16 cellular contexts compared by ENCODE assay signal in the genomic region with DNA sequence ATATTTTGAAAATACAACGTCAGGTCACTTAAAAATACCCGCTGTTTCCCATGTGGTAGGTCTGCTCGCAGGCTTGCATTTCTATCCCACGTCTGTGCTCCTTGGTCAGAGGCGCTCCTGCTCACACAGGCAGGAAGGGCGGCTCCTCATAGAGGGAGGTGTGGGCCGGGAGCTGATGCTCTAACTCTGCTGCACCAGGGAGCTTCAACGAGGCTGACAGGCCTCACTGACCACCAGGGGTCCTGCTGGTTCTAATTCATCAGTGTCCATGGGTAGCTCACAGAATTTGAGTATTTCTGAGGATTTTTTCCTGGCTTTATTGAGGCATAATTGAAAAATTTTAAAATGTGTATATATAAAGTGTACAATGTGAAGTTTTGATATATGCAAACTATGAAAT.
DNase-seq lines count a peak whose midpoint lies in the region; ATAC-seq, FAIRE-seq and TF ChIP-seq lines count a peak whose summit lies in the region.
"Had no signal": no experiment of that assay in that cellular context is flagged by ENCODE, and none has a peak within 500 bp of the region (broad histone marks: within the 10 kb centered on the region; RNA-seq: fewer than 3 reads in every experiment).

No MANE protein-coding gene starts in this region.

- 71% methylated on average over 8 of the region's 8 CpGs for WGBS in smooth muscle cell (ENCODE audit: low lambda C conversion rate)

- H3K4me1 ChIP-seq in cardiac muscle cell (ENCODE audit: low read depth) (no peaks in the 10 kb centered on the region), Panc1 (ENCODE audit: control insufficient read depth, insufficient read depth, low read length) (no peaks in the 10 kb centered on the region), endothelial cell of umbilical vein (ENCODE audit: control insufficient read depth, extremely low read depth, insufficient read depth, low read length) (no peaks in the 10 kb centered on the region), smooth muscle cell (ENCODE audit: low read depth) (peaks cover 8% of the 10 kb centered on the region)

- no peaks in the 10 kb centered on the region for H4K20me1 ChIP-seq in endothelial cell of umbilical vein (replicated peaks; ENCODE audit: control insufficient read depth, extremely low read depth, insufficient read depth, low read length)
- no peaks in the 10 kb centered on the region for H4K20me1 ChIP-seq in smooth muscle cell (ENCODE audit: low read depth)

- H3K27ac ChIP-seq in cardiac muscle cell (no peak overlapping the region), Panc1 (ENCODE audit: low read length) (no peak overlapping the region), endothelial cell of umbilical vein (ENCODE audit: insufficient read depth, low read depth, low read length) (no peak overlapping the region), smooth muscle cell (ENCODE audit: low read depth) (no peak overlapping the region)
- H3K27ac ChIP-seq: coronary artery had no signal

- H3K4me3 ChIP-seq in cardiac muscle cell: no peak overlapping the region
- H3K4me3 ChIP-seq in Panc1 (ENCODE audit: low read depth in 2 of 2, low read length in 2 of 2): no peak overlapping the region
- no peak overlapping the region for H3K4me3 ChIP-seq in endothelial cell of umbilical vein (replicated peaks in 1 of 3; ENCODE audit: insufficient read depth in 1 of 3, low read depth in 1 of 3, low read length in 3 of 3)
- H3K4me3 ChIP-seq in smooth muscle cell: no peak overlapping the region
- H3K4me3 ChIP-seq: coronary artery had no signal

- no peaks in the 10 kb centered on the region for H3K36me3 Mint-ChIP-seq in activated T-cell treated with anti-CD3 and anti-CD28 coated beads, Interleukin-2, amount 50 U/mL, for 24 hours (ENCODE audit: low read depth)
- H3K36me3 Mint-ChIP-seq in activated CD8-positive, alpha-beta memory T cell treated with anti-CD3 and anti-CD28 coated beads, Interleukin-2, amount 10 ng/mL, durations not matched to agents 7 days and 5 days: no peaks in the 10 kb centered on the region

- no peaks in the 10 kb centered on the region for H3F3A ChIP-seq in smooth muscle cell (ENCODE audit: low read depth)

- H3K4me1 Mint-ChIP-seq in activated T-cell treated with anti-CD3 and anti-CD28 coated beads, Interleukin-2, amount 50 U/mL, for 24 hours (ENCODE audit: low read depth): no peaks in the 10 kb centered on the region
- no peaks in the 10 kb centered on the region for H3K4me1 Mint-ChIP-seq in activated CD8-positive, alpha-beta memory T cell treated with anti-CD3 and anti-CD28 coated beads, Interleukin-2, amount 10 ng/mL, durations not matched to agents 7 days and 5 days

- ATAC-seq in Right ventricle myocardium superior (ENCODE audit: poor library complexity) (no peak), Panc1 (peak; percentile 77)
- no peak for ATAC-seq in activated CD8-positive, alpha-beta memory T cell treated with anti-CD3 and anti-CD28 coated beads, Interleukin-2, amount 10 ng/mL, durations not matched to agents 7 days and 5 days
- ATAC-seq: esophagus mucosa, Right ventricle myocardium inferior had no signal

- no peaks in the 10 kb centered on the region for H3K9me1 ChIP-seq in endothelial cell of umbilical vein (replicated peaks; ENCODE audit: control insufficient read depth, extremely low read depth, insufficient read depth, low read length)

- peak; percentile 35 for TF ChIP-seq CTCF in cardiac muscle cell (IDR thresholded peaks at IDR 0.05; ENCODE audit: low read depth, low read length)
- TF ChIP-seq CTCF in Panc1 (IDR thresholded peaks at IDR 0.05): no peak; the same call in 1 of the 2 replicates
- TF ChIP-seq CTCF in endothelial cell of umbilical vein (IDR thresholded peaks at IDR 0.05; ENCODE audit: extremely low read depth in 1 of 2, insufficient read depth in 1 of 2, low read depth in 1 of 2, low read length in 2 of 2): peak; percentile 38 to 62
- peak; percentile 14 for TF ChIP-seq CTCF in smooth muscle cell (IDR thresholded peaks at IDR 0.05; ENCODE audit: borderline replicate concordance, insufficient read depth, poor library complexity, severe bottlenecking)

- H3K79me2 ChIP-seq in endothelial cell of umbilical vein (ENCODE audit: control insufficient read depth, insufficient read depth, low read length) (no peaks in the 10 kb centered on the region), smooth muscle cell (ENCODE audit: low read depth) (no peaks in the 10 kb centered on the region)

- POLR2A ChIA-PET in Panc1 (lab: Charles Lee) (no interaction called here), endothelial cell of umbilical vein (lab: Charles Lee) (no interaction called here)

- no peak overlapping the region for H3K4me2 ChIP-seq in endothelial cell of umbilical vein (ENCODE audit: insufficient read depth, low read length)
- H3K4me2 ChIP-seq in smooth muscle cell: no peak overlapping the region

- no peaks in the 10 kb centered on the region for H3K9me3 ChIP-seq in cardiac muscle cell (ENCODE audit: low read depth)
- no peaks in the 10 kb centered on the region for H3K9me3 ChIP-seq in Panc1 (ENCODE audit: control insufficient read depth, insufficient read depth, low read depth, low read length)
- H3K9me3 ChIP-seq in endothelial cell of umbilical vein (replicated peaks; ENCODE audit: control insufficient read depth, insufficient read depth, low read length): no peaks in the 10 kb centered on the region
- H3K9me3 ChIP-seq in smooth muscle cell (replicated peaks; ENCODE audit: low read depth): no peaks in the 10 kb centered on the region

- no peak for TF ChIP-seq POLR2A in endothelial cell of umbilical vein (IDR thresholded peaks at IDR 0.05; ENCODE audit: low read depth, low read length)

- H3K27ac Mint-ChIP-seq in activated T-cell treated with anti-CD3 and anti-CD28 coated beads, Interleukin-2, amount 50 U/mL, for 24 hours: no peak overlapping the region
- H3K27ac Mint-ChIP-seq in activated CD8-positive, alpha-beta memory T cell treated with anti-CD3 and anti-CD28 coated beads, Interleukin-2, amount 10 ng/mL, durations not matched to agents 7 days and 5 days: no peak overlapping the region

- peaks cover 17% of the 10 kb centered on the region for H3K27me3 Mint-ChIP-seq in activated T-cell treated with anti-CD3 and anti-CD28 coated beads, Interleukin-2, amount 50 U/mL, for 24 hours
- peaks cover 25% of the 10 kb centered on the region for H3K27me3 Mint-ChIP-seq in activated CD8-positive, alpha-beta memory T cell treated with anti-CD3 and anti-CD28 coated beads, Interleukin-2, amount 10 ng/mL, durations not matched to agents 7 days and 5 days

- BruUV-seq in Panc1 (replicated peaks; lab: Mats Ljungman, UMichigan): no TSS peak
- BruUV-seq in endothelial cell of umbilical vein (replicated peaks; lab: Mats Ljungman, UMichigan): no TSS peak

- H3K9ac ChIP-seq in endothelial cell of umbilical vein (replicated peaks; ENCODE audit: extremely low read depth, insufficient read depth, low read length) (no peak overlapping the region), smooth muscle cell (ENCODE audit: low read depth) (no peak overlapping the region)

- in situ Hi-C loops in Panc1 (cut with HindIII; ENCODE audit: low pct_unique_long_range_greater_than_20kb, low sequenced_read_pairs): no loop called here

- CTCF ChIA-PET in Panc1 (lab: Charles Lee) (interaction anchor here (0.6 to 1.0 kb wide), 2 partner anchors 13 to 50 kb away, joined by 3 read pairs; no protein-coding TSS in a partner anchor), endothelial cell of umbilical vein (lab: Charles Lee) (interaction anchor here (0.6 to 1.6 kb wide), 28 partner anchors 9 to 144 kb away, joined by 3 to 75 read pairs (median 6); no protein-coding TSS in a partner anchor)
- CTCF ChIA-PET in activated CD8-positive, alpha-beta memory T cell treated with anti-CD3 and anti-CD28 coated beads, Interleukin-2, amount 10 ng/mL, durations not matched to agents 7 days and 5 days (lab: Charles Lee): no interaction called here

- H3K27me3 ChIP-seq in cardiac muscle cell (no peaks in the 10 kb centered on the region), Panc1 (ENCODE audit: control insufficient read depth, insufficient read depth, low read length) (no peaks in the 10 kb centered on the region; the same call in 1 of the 2 replicates), endothelial cell of umbilical vein (ENCODE audit: control insufficient read depth in 2 of 2, insufficient read depth in 2 of 2, low read length in 2 of 2) (peaks cover 7 to 8% of the 10 kb centered on the region in 2 experiments), smooth muscle cell (ENCODE audit: low read depth) (no peaks in the 10 kb centered on the region)

- H3K36me3 ChIP-seq in cardiac muscle cell (no peaks in the 10 kb centered on the region), Panc1 (ENCODE audit: control insufficient read depth, insufficient read depth, low read length) (no peaks in the 10 kb centered on the region), endothelial cell of umbilical vein (ENCODE audit: control insufficient read depth in 2 of 2, extremely low read depth in 1 of 2, insufficient read depth in 2 of 2, low read length in 2 of 2) (no peaks in the 10 kb centered on the region), smooth muscle cell (ENCODE audit: low read depth) (no peaks in the 10 kb centered on the region)

- peak in 1 of 2 donors; percentile 27 for DNase-seq in cardiac muscle cell (ENCODE audit: low read depth in 1 of 2, low spot score in 1 of 2)
- no peak for DNase-seq in Right ventricle myocardium superior
- DNase-seq in Panc1 (ENCODE audit: low read depth, low spot score): no peak
- DNase-seq in endothelial cell of umbilical vein (ENCODE audit: low read depth, low spot score): peak; percentile 40
- no peak for DNase-seq in smooth muscle cell (lab: John Stamatoyannopoulos, UW; ENCODE audit: unreplicated experiment)
- DNase-seq in pons (ENCODE audit: low spot score): no peak
- DNase-seq in activated T-cell treated with anti-CD3 and anti-CD28 coated beads, Interleukin-2, amount 50 U/mL, for 24 hours: no peak
- DNase-seq in activated CD8-positive, alpha-beta memory T cell treated with anti-CD3 and anti-CD28 coated beads, Interleukin-2, amount 10 ng/mL, durations not matched to agents 7 days and 5 days: no peak
- DNase-seq: MV-4-11; NCI-H2171 treated with DMSO at 0.1 percent for 48 hours; NK-92 treated with Interleukin-12 subunit alpha and Interleukin-12 subunit beta, amount 100 ng/mL, for 24 hours had no signal

- FAIRE-seq in endothelial cell of umbilical vein (lab: Jason Lieb, UNC): no peak
- FAIRE-seq: A204.1, D721Med had no signal

- no peak overlapping the region for H2AFZ ChIP-seq in endothelial cell of umbilical vein (ENCODE audit: low read depth, low read length)
- H2AFZ ChIP-seq in smooth muscle cell (ENCODE audit: low read depth): no peak overlapping the region

- H3K4me3 Mint-ChIP-seq in activated T-cell treated with anti-CD3 and anti-CD28 coated beads, Interleukin-2, amount 50 U/mL, for 24 hours: no peak overlapping the region
- no peak overlapping the region for H3K4me3 Mint-ChIP-seq in activated CD8-positive, alpha-beta memory T cell treated with anti-CD3 and anti-CD28 coated beads, Interleukin-2, amount 10 ng/mL, durations not matched to agents 7 days and 5 days

- intact Hi-C loops in Right ventricle myocardium superior (cut with DNase I) (no loop called here), Panc1 (cut with micrococcal nuclease; ENCODE audit: unreplicated experiment) (no loop called here), endothelial cell of umbilical vein (cut with micrococcal nuclease) (loop anchor here (1.0 kb wide), 1 partner anchor 52 kb away; no protein-coding TSS in a partner anchor)

- no peaks in the 10 kb centered on the region for H3K9me3 Mint-ChIP-seq in activated T-cell treated with anti-CD3 and anti-CD28 coated beads, Interleukin-2, amount 50 U/mL, for 24 hours
- no peaks in the 10 kb centered on the region for H3K9me3 Mint-ChIP-seq in activated CD8-positive, alpha-beta memory T cell treated with anti-CD3 and anti-CD28 coated beads, Interleukin-2, amount 10 ng/mL, durations not matched to agents 7 days and 5 days (ENCODE audit: low read depth)

- dilution Hi-C loops in endothelial cell of umbilical vein (cut with MboI; ENCODE audit: extremely low pct_ligation_motif_present, low sequenced_read_pairs): no loop called here
